Comparison of ENCODE assay signal across 1 cellular context in the genomic region with DNA sequence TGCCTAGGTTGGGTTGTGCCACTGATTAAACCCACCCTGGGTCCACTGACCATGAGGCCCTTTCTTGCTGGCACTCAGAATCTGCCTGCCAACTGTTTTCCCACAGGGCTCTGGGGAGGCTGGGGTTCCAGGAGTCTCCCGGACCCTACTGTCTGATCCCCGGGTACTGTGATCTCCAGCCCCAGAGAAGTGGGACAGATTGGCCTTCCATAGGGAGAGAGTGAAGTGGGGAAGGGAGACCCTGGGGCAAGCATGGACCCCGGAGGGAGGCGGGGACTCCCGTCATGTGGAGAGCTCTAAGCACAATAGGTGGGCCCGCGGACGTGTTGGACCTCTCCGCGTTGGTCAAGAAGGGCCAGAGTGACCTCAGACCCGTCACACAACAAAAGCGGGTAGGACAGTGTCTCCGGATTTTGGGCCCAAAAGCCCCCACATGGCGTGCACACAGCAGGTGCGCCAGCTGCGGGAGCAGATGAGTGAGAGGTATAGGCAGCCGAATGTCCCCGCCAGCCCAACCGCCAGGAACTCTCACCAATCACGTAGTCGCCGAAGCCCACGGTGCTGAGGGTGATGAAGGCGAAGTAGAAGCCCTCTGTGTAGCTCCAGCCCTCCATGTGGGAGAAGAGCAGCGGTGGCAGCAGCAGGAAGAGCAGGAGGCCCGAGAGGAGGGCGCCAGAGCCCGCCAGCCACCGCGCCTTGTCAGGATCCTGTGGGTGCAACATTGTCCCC.
TF ChIP-seq lines count a peak whose summit lies in the region.

No MANE protein-coding gene starts in this region.

TF ChIP-seq in A549, 52 proteins besides CTCF, POLR2A, EP300 and RAD21:
- TF ChIP-seq TFCP2L1 (CRISPR knock-in tag; IDR thresholded peaks at IDR 0.05): no peak
- TF ChIP-seq GATA3 (IDR thresholded peaks at IDR 0.05; ENCODE audit: borderline replicate concordance): no peak
TF ChIP-seq in A549: peak in this region for 0.
